17 cellular contexts compared by ENCODE assay signal in the genomic region with DNA sequence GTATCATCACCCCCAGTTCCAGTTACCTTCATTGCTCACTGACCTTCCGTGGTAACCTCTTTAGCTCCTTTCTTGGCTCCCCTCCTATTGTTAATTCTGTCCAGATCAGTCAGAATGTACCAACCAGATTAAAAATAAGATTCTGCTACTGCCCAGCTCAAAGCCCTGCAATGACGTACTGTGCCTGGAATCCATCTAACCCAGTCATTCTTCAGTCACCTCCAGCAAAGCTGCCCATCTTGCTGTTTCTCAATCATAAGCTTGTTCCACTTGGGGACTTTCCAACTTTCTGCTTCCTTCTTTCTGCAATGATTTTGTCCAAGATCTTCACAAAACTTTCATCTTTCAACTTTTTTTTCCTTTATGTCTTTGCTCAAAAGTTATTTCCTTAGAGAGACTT.
DNase-seq lines count a peak whose midpoint lies in the region; ATAC-seq lines count a peak whose summit lies in the region.
"Had no signal": no experiment of that assay in that cellular context is flagged by ENCODE, and none has a peak within 500 bp of the region (broad histone marks: within the 10 kb centered on the region; RNA-seq: fewer than 3 reads in every experiment).

No MANE protein-coding gene starts in this region.

- H3K4me1 Mint-ChIP-seq in T-helper 17 cell, result no peaks in the 10 kb centered on the region

- no peaks in the 10 kb centered on the region for H3K9me3 ChIP-seq in T-helper 17 cell (ENCODE audit: control insufficient read depth, low read length, poor library complexity, severe bottlenecking)
- H3K9me3 ChIP-seq: Peyer's patch, psoas muscle had no signal

- H3K36me3 Mint-ChIP-seq in T-helper 17 cell (ENCODE audit: low read depth), result no peaks in the 10 kb centered on the region
- H3K36me3 Mint-ChIP-seq: natural killer cell treated with Interleukin-12 subunit alpha and Interleukin-12 subunit beta and Interleukin-15 and Interleukin-18, amount 100 ng/mL, for 72 hours had no signal

- no peak overlapping the region for H3K4me3 Mint-ChIP-seq in T-helper 17 cell
- H3K4me3 Mint-ChIP-seq: natural killer cell treated with Interleukin-12 subunit alpha and Interleukin-12 subunit beta and Interleukin-15 and Interleukin-18, amount 100 ng/mL, for 72 hours had no signal

- H3K27ac Mint-ChIP-seq in T-helper 17 cell, result no peak overlapping the region
- H3K27ac Mint-ChIP-seq: natural killer cell treated with Interleukin-12 subunit alpha and Interleukin-12 subunit beta and Interleukin-15 and Interleukin-18, amount 100 ng/mL, for 72 hours had no signal

- peak; percentile 63 for DNase-seq in AG20443 (ENCODE audit: low spot score)
- peak; percentile 27 for DNase-seq in MV-4-11 (lab: John Stamatoyannopoulos, UW)
- DNase-seq in astrocyte of the hippocampus (ENCODE audit: low read depth, low spot score), result peak; percentile 19
- DNase-seq in glomerular visceral epithelial cell (ENCODE audit: extremely low spot score), result peak; percentile 89
- DNase-seq in T-helper 17 cell, result no peak
- DNase-seq in activated CD4-positive, alpha-beta T cell treated with anti-CD3 and anti-CD28 coated beads, Interleukin-2, amount 50 U/mL, for 1 hour, result no peak
- no peak for DNase-seq in GF-D8 (lab: John Stamatoyannopoulos, UW)
- DNase-seq: activated CD4-positive, CD25-positive, alpha-beta regulatory T cell treated with anti-CD3 and anti-CD28 coated beads, Interleukin-2, amount 50 U/mL, for 72 hours; caudate nucleus; effector memory CD4-positive, alpha-beta T cell; glutamatergic neuron; NCI-H526; Peyer's patch; psoas muscle; T-helper 1 cell had no signal

- ATAC-seq in T-helper 17 cell (no peak), HG02852 (IDR thresholded peaks at IDR 0.05; ENCODE audit: unreplicated experiment) (no peak)
- ATAC-seq: natural killer cell treated with Interleukin-12 subunit alpha and Interleukin-12 subunit beta and Interleukin-15 and Interleukin-18, amount 100 ng/mL, for 72 hours; psoas muscle had no signal

- no peaks in the 10 kb centered on the region for H3K27me3 Mint-ChIP-seq in T-helper 17 cell
- H3K27me3 Mint-ChIP-seq: natural killer cell treated with Interleukin-12 subunit alpha and Interleukin-12 subunit beta and Interleukin-15 and Interleukin-18, amount 100 ng/mL, for 72 hours had no signal

Comparison
In these comparisons a context has a peak if more than half of its experiments do, and no peak if none do; other contexts are left out.
1. DNase-seq: peak in AG20443 (single experiment), MV-4-11 (single experiment), astrocyte of the hippocampus (single experiment) and glomerular visceral epithelial cell (single experiment); none in T-helper 17 cell (0 of 3), activated CD4-positive, alpha-beta T cell treated with anti-CD3 and anti-CD28 coated beads, Interleukin-2, amount 50 U/mL, for 1 hour (single experiment) and GF-D8 (single experiment).